Comparison of ENCODE assay signal across 24 cellular contexts in genomic region chr4:8083086-8083825, GRCh38.
"Had no signal": no experiment of that assay in that cellular context is flagged by ENCODE, and none has a peak within 500 bp of the region (broad histone marks: within the 10 kb centered on the region; RNA-seq: fewer than 3 reads in every experiment).

No MANE protein-coding gene starts in this region.

- H3K36me3 ChIP-seq: colonic mucosa, heart left ventricle, right atrium auricular region, thoracic aorta, upper lobe of left lung had no signal

- H3K27me3 ChIP-seq: colonic mucosa, dorsolateral prefrontal cortex, heart left ventricle, right atrium auricular region, spleen, upper lobe of left lung had no signal

- DNase-seq: activated CD4-positive, alpha-beta T cell treated with anti-CD3 and anti-CD28 coated beads, Interleukin-2, amount 10 ng/mL, durations not matched to agents 24 days and 14 days; activated CD8-positive, alpha-beta memory T cell treated with anti-CD3 and anti-CD28 coated beads for 24 hours; activated CD8-positive, alpha-beta memory T cell treated with anti-CD3 and anti-CD28 coated beads, Interleukin-2, amount 50 U/mL, for 4 hours; activated naive CD4-positive, alpha-beta T cell treated with Interleukin-2 at 50 U/mL for 16 hours; activated naive CD8-positive, alpha-beta T cell treated with anti-CD3 and anti-CD28 coated beads for 36 hours; activated T-cell treated with anti-CD3 and anti-CD28 coated beads, Interleukin-2, amount 50 U/mL, for 4 hours; colonic mucosa; effector memory CD8-positive, alpha-beta T cell; foreskin melanocyte; naive B cell; spleen; stimulated activated CD4-positive, alpha-beta T cell treated with anti-CD3 and anti-CD28 coated beads, Interleukin-4, amount 100 ng/mL, for 24 hours; stimulated activated naive CD4-positive, alpha-beta T cell treated with Interleukin-2 at 50 U/mL for 16 hours; upper lobe of left lung had no signal

- H3K27me3 Mint-ChIP-seq: activated naive CD8-positive, alpha-beta T cell treated with anti-CD3 and anti-CD28 coated beads for 36 hours; effector memory CD8-positive, alpha-beta T cell had no signal

- H3K4me3 Mint-ChIP-seq: activated CD4-positive, alpha-beta T cell treated with anti-CD3 and anti-CD28 coated beads, Interleukin-2, amount 10 ng/mL, durations not matched to agents 24 days and 14 days; activated naive CD8-positive, alpha-beta T cell treated with anti-CD3 and anti-CD28 coated beads for 36 hours; activated T-cell treated with anti-CD3 and anti-CD28 coated beads, Interleukin-2, amount 50 U/mL, for 4 hours; effector memory CD8-positive, alpha-beta T cell; naive B cell; neural crest cell had no signal

- H3K4me1 ChIP-seq: upper lobe of left lung had no signal

- H3K9me3 Mint-ChIP-seq: activated CD4-positive, alpha-beta T cell treated with anti-CD3 and anti-CD28 coated beads, Interleukin-2, amount 10 ng/mL, durations not matched to agents 24 days and 14 days; activated naive CD8-positive, alpha-beta T cell treated with anti-CD3 and anti-CD28 coated beads for 36 hours; activated T-cell treated with anti-CD3 and anti-CD28 coated beads, Interleukin-2, amount 50 U/mL, for 4 hours; effector memory CD8-positive, alpha-beta T cell; naive B cell; neural crest cell had no signal

- ATAC-seq: activated CD4-positive, CD25-positive, alpha-beta regulatory T cell treated with anti-CD3 and anti-CD28 coated beads, Interleukin-2, amount 50 U/mL, for 24 hours; activated T-cell treated with anti-CD3 and anti-CD28 coated beads, Interleukin-2, amount 50 U/mL, for 4 hours; effector memory CD8-positive, alpha-beta T cell; esophagus mucosa; heart left ventricle had no signal

- H3K27ac ChIP-seq: colonic mucosa, heart left ventricle, right atrium auricular region, spleen, thoracic aorta, upper lobe of left lung, VCaP had no signal

- H3K4me3 ChIP-seq: colonic mucosa, dorsolateral prefrontal cortex, heart left ventricle, lung, right atrium auricular region, spleen, thoracic aorta, upper lobe of left lung had no signal

- H3K36me3 Mint-ChIP-seq: activated naive CD8-positive, alpha-beta T cell treated with anti-CD3 and anti-CD28 coated beads for 36 hours; naive B cell had no signal

- H3K27ac Mint-ChIP-seq: activated CD4-positive, alpha-beta T cell treated with anti-CD3 and anti-CD28 coated beads, Interleukin-2, amount 10 ng/mL, durations not matched to agents 24 days and 14 days; activated naive CD8-positive, alpha-beta T cell treated with anti-CD3 and anti-CD28 coated beads for 36 hours; effector memory CD8-positive, alpha-beta T cell; progenitor cell of endocrine pancreas had no signal

- H3K9me3 ChIP-seq: colonic mucosa, heart left ventricle, right atrium auricular region, spleen, thoracic aorta, upper lobe of left lung had no signal

- H3K4me1 Mint-ChIP-seq: activated CD4-positive, alpha-beta T cell treated with anti-CD3 and anti-CD28 coated beads, Interleukin-2, amount 10 ng/mL, durations not matched to agents 24 days and 14 days; activated naive CD8-positive, alpha-beta T cell treated with anti-CD3 and anti-CD28 coated beads for 36 hours; naive B cell had no signal
